In genomic region chr1:248838357-248839167, GRCh38 we compare ENCODE assay signal across 8 cellular contexts. TPM values are rescaled to one million over a fixed set of nuclear protein-coding genes. Genes with fewer than 3 reads are reported as not detected.
DNase-seq lines count a peak whose midpoint lies in the region; ATAC-seq and TF ChIP-seq lines count a peak whose summit lies in the region.

No MANE protein-coding gene starts in this region.

- ATAC-seq in GM19025 (IDR thresholded peaks at IDR 0.05; ENCODE audit: low read depth, unreplicated experiment) (peak; percentile 49), HG03196 (IDR thresholded peaks at IDR 0.05; ENCODE audit: unreplicated experiment) (peak; percentile 67), left colon (peak; percentile 81)
- ATAC-seq in activated CD4-positive, alpha-beta T cell treated with anti-CD3 and anti-CD28 coated beads for 36 hours: peak; percentile 73

- DNase-seq in AML-193 (lab: John Stamatoyannopoulos, UW): peak; percentile 73 to 76
- peak; percentile 55 for DNase-seq in NCI-H345 treated with DMSO at 0.1 percent for 48 hours (lab: John Stamatoyannopoulos, UW; ENCODE audit: unreplicated experiment)
- peak; percentile 92 for DNase-seq in activated CD4-positive, alpha-beta T cell treated with anti-CD3 and anti-CD28 coated beads for 36 hours
- DNase-seq in choroid plexus epithelial cell (ENCODE audit: low read depth): peak; percentile 89
- DNase-seq in left colon: peak; percentile 92 to 93
- peak; percentile 84 for DNase-seq in stimulated activated CD4-positive, alpha-beta T cell treated with anti-CD3 and anti-CD28 coated beads, Interleukin-1b, Interleukin-23, amount 100 ng/mL, for 48 hours

- no peaks in the 10 kb centered on the region for H3K27me3 Mint-ChIP-seq in activated CD4-positive, alpha-beta T cell treated with anti-CD3 and anti-CD28 coated beads for 36 hours

- peaks cover 24% of the 10 kb centered on the region for H3K4me1 Mint-ChIP-seq in activated CD4-positive, alpha-beta T cell treated with anti-CD3 and anti-CD28 coated beads for 36 hours

- peaks cover 10% of the 10 kb centered on the region for H3K36me3 Mint-ChIP-seq in activated CD4-positive, alpha-beta T cell treated with anti-CD3 and anti-CD28 coated beads for 36 hours (ENCODE audit: low read depth)

- no peak for TF ChIP-seq CTCF in choroid plexus epithelial cell (conservative IDR thresholded peaks at IDR 0.05; ENCODE audit: low read depth, low read length)

- POLR2A ChIA-PET in activated CD4-positive, alpha-beta T cell treated with anti-CD3 and anti-CD28 coated beads for 36 hours (lab: Charles Lee): interaction anchor here (0.9 to 2.9 kb wide), 6 partner anchors 10 to 21 kb away, joined by 3 to 29 read pairs (median 8); partner anchors contain the start of genes SH3BP5L and ZNF692

- H3K9me3 Mint-ChIP-seq in activated CD4-positive, alpha-beta T cell treated with anti-CD3 and anti-CD28 coated beads for 36 hours (ENCODE audit: low read depth): no peaks in the 10 kb centered on the region

- no peak overlapping the region for H3K4me3 Mint-ChIP-seq in activated CD4-positive, alpha-beta T cell treated with anti-CD3 and anti-CD28 coated beads for 36 hours

- H3K4me3 ChIP-seq in choroid plexus epithelial cell (ENCODE audit: low read depth, low read length): peak overlapping the region; percentile 95

- peak overlapping the region; percentile 93 for H3K27ac Mint-ChIP-seq in activated CD4-positive, alpha-beta T cell treated with anti-CD3 and anti-CD28 coated beads for 36 hours

- intact Hi-C loops in activated CD4-positive, alpha-beta T cell treated with anti-CD3 and anti-CD28 coated beads for 36 hours (cut with DNase I, micrococcal nuclease): loop anchor here (1.0 kb wide), 6 partner anchors 12 to 68 kb away; partner anchors contain the start of genes PGBD2 (in 1 of the 2) and ZNF692 (in 1 of the 2)
- intact Hi-C loops in left colon (cut with DNase I, micrococcal nuclease): no loop called here

- CTCF ChIA-PET in activated CD4-positive, alpha-beta T cell treated with anti-CD3 and anti-CD28 coated beads for 36 hours (lab: Charles Lee): interaction anchor here (0.8 to 4.6 kb wide), 4 partner anchors 11 to 35 kb away, joined by 3 to 56 read pairs (median 16); partner anchors contain the start of genes SH3BP5L and ZNF692

RNA-seq across cellular contexts. Expression of gene ZNF672, which starts 0.5 kb away (rescaled TPM):
- 10 to 100 TPM; 39.5 to 49.4 TPM for total RNA-seq in activated CD4-positive, alpha-beta T cell treated with anti-CD3 and anti-CD28 coated beads for 36 hours
- 10 to 100 TPM; 32.9 to 36.2 TPM for total RNA-seq in left colon

RNA-seq across cellular contexts. Expression of gene SH3BP5L, which starts 12.8 kb away (rescaled TPM):
- 10 to 100 TPM; 20.1 to 21.3 TPM for total RNA-seq in activated CD4-positive, alpha-beta T cell treated with anti-CD3 and anti-CD28 coated beads for 36 hours
- total RNA-seq in left colon: 10 to 100 TPM; 22.2 to 25.9 TPM

RNA-seq across cellular contexts. Expression of gene ZNF692, which starts 20.3 kb away (rescaled TPM):
- 10 to 100 TPM; 75.9 to 92.3 TPM for total RNA-seq in activated CD4-positive, alpha-beta T cell treated with anti-CD3 and anti-CD28 coated beads for 36 hours
- 10 to 100 TPM; 26.9 to 31.4 TPM for total RNA-seq in left colon

Comparison
In these comparisons a context has a peak if more than half of its experiments do, and no peak if none do; other contexts are left out.
1. Peak in every context shown above with its lines: DNase-seq, ATAC-seq and H3K4me3 ChIP-seq.
2. intact Hi-C loops: an anchor here in activated CD4-positive, alpha-beta T cell treated with anti-CD3 and anti-CD28 coated beads for 36 hours (1.0 kb wide); none called in left colon.